Comparison of ENCODE assay signal across 8 cellular contexts in genomic region chr2:72862239-72862988, GRCh38.
DNase-seq lines count a peak whose midpoint lies in the region; ATAC-seq and TF ChIP-seq lines count a peak whose summit lies in the region.

No MANE protein-coding gene starts in this region.

- peak overlapping the region; percentile 44 for H3K4me3 ChIP-seq in AG10803 (ENCODE audit: low read length)

- peak; percentile 99 for TF ChIP-seq CTCF in AG10803 (conservative IDR thresholded peaks at IDR 0.05; ENCODE audit: low read length)

- ATAC-seq in GM18907 (IDR thresholded peaks at IDR 0.05; ENCODE audit: unreplicated experiment) (peak; percentile 94), HG03159 (IDR thresholded peaks at IDR 0.05; ENCODE audit: unreplicated experiment) (peak; percentile 88)

- DNase-seq in AG10803 (ENCODE audit: low read depth) (peak; percentile 79), NCI-H2227 (lab: John Stamatoyannopoulos, UW; ENCODE audit: unreplicated experiment) (peak; percentile 97), islet precursor cell (peak; percentile 97)
- DNase-seq in activated CD4-positive, CD25-positive, alpha-beta regulatory T cell (lab: John Stamatoyannopoulos, UW) = peak; percentile 64 to 73 (median 70)
- peak; percentile 76 for DNase-seq in central memory CD4-positive, alpha-beta T cell
- DNase-seq in stimulated activated CD4-positive, alpha-beta T cell treated with anti-CD3 and anti-CD28 coated beads, Interleukin-15, amount 100 ng/mL, for 24 hours = peak; percentile 92

Comparison
In these comparisons a context has a peak if more than half of its experiments do, and no peak if none do; other contexts are left out.
1. Peak in every context shown above with its lines: DNase-seq, ATAC-seq and H3K4me3 ChIP-seq.